Comparison of ENCODE assay signal across 8 cellular contexts in the genomic region with DNA sequence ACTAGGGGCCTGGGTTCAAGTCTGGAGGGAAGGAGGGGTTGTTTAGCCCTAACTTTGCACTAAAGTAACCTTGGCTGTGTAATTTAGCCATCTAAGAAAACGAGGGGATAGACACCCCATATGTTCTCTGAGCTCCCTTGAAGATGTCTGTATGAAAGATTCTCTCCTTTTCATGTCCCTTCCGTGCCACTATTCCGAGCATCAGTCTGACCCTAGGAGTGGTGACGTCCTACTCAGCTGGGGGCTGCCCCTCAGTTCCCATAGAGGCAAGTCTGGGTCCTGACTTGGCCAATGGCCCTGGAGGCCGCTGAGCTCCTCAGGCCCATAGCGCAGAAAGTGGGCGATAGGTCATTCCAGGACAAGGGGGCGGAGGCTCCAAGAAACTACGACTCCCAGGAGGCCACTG. TPM values are rescaled to one million over a fixed set of nuclear protein-coding genes. Genes with fewer than 3 reads are reported as not detected.
DNase-seq lines count a peak whose midpoint lies in the region; ATAC-seq, FAIRE-seq and TF ChIP-seq lines count a peak whose summit lies in the region.

No MANE protein-coding gene starts in this region.

- H3K9me3 ChIP-seq in gastroesophageal sphincter (no peaks in the 10 kb centered on the region), skeletal muscle tissue (ENCODE audit: control insufficient read depth in 3 of 3, low read length in 3 of 3) (no peaks in the 10 kb centered on the region)

- TF ChIP-seq CTCF in WTC11 (IDR thresholded peaks at IDR 0.05) (no peak), gastroesophageal sphincter (IDR thresholded peaks at IDR 0.05) (no peak)

- H3K36me3 ChIP-seq in gastroesophageal sphincter (no peaks in the 10 kb centered on the region), skeletal muscle tissue (ENCODE audit: control insufficient read depth in 3 of 3, insufficient read depth in 3 of 3, low read length in 3 of 3) (no peaks in the 10 kb centered on the region)

- peak overlapping the region; percentile 94 for H3K27ac Mint-ChIP-seq in WTC11

- peak; percentile 17; the same call in 1 of the 2 replicates for TF ChIP-seq POLR2A in H54 (IDR thresholded peaks at IDR 0.05; ENCODE audit: low read depth, low read length)
- no peak for TF ChIP-seq POLR2A in gastroesophageal sphincter (IDR thresholded peaks at IDR 0.05)

- TF ChIP-seq EP300 in gastroesophageal sphincter (IDR thresholded peaks at IDR 0.05) = no peak

- no peaks in the 10 kb centered on the region for H3K9me3 Mint-ChIP-seq in WTC11

- ATAC-seq in WTC11 (no peak), gastroesophageal sphincter (no peak), GM19452 (IDR thresholded peaks at IDR 0.05; ENCODE audit: unreplicated experiment) (no peak), GM19328 (IDR thresholded peaks at IDR 0.05; ENCODE audit: unreplicated experiment) (no peak), GM19455 (IDR thresholded peaks at IDR 0.05; ENCODE audit: unreplicated experiment) (no peak)

- CTCF ChIA-PET in WTC11 (lab: Charles Lee) = interaction anchor here (0.6 to 1.4 kb wide), 4 partner anchors 131 to 214 kb away, joined by 3 to 7 read pairs (median 5); partner anchors contain the start of gene INTS6

- H3K27me3 Mint-ChIP-seq in WTC11 (ENCODE audit: low read depth) = no peaks in the 10 kb centered on the region

- H3K9ac ChIP-seq in skeletal muscle tissue (ENCODE audit: low read depth in 1 of 3, low read length in 3 of 3) = peak overlapping the region; percentile 55 to 82 (median 63)

- H3K4me3 ChIP-seq in gastroesophageal sphincter (peak overlapping the region; percentile 28 to 72), skeletal muscle tissue (ENCODE audit: low read length in 3 of 3) (peak overlapping the region; percentile 71 to 84 (median 82))

- H3K4me1 Mint-ChIP-seq in WTC11 = peaks cover 38% of the 10 kb centered on the region

- DNase-seq in H54 (ENCODE audit: insufficient read length, low spot score) (no peak), WTC11 (ENCODE audit: low spot score) (no peak), glomerular visceral epithelial cell (ENCODE audit: extremely low spot score) (no peak)

- no peak for FAIRE-seq in H54 (lab: Jason Lieb, UNC)

- H3K4me1 ChIP-seq in gastroesophageal sphincter (peaks cover 0 to 29% (median 4%) of the 10 kb centered on the region in 3 donors), skeletal muscle tissue (ENCODE audit: control insufficient read depth in 3 of 3, insufficient read depth in 3 of 3, low read length in 3 of 3) (peaks cover 7 to 15% (median 15%) of the 10 kb centered on the region in 3 donors)

- H3K27ac ChIP-seq in gastroesophageal sphincter (peak overlapping the region; percentile 85 to 96 (median 92)), skeletal muscle tissue (ENCODE audit: low read depth, low read length) (peak overlapping the region; percentile 84)

- WGBS in gastroesophageal sphincter (ENCODE audit: low coverage in 1 of 2), 2 donors = 0 to 13% methylated on average over 1 to 2 of the region's 9 CpGs

- POLR2A ChIA-PET in WTC11 (lab: Charles Lee) = interaction anchor here (0.6 to 1.2 kb wide), 3 partner anchors 63 to 185 kb away, joined by 3 to 9 read pairs (median 3); partner anchors contain the start of gene INTS6

- peak overlapping the region; percentile 93 for H3K4me3 Mint-ChIP-seq in WTC11

- H3K27me3 ChIP-seq in gastroesophageal sphincter (no peaks in the 10 kb centered on the region), skeletal muscle tissue (ENCODE audit: control insufficient read depth in 3 of 3, insufficient read depth in 3 of 3, low read length in 3 of 3) (no peaks in the 10 kb centered on the region)

- H3K36me3 Mint-ChIP-seq in WTC11 = no peaks in the 10 kb centered on the region

TF ChIP-seq in WTC11, 78 proteins besides CTCF, POLR2A, EP300 and RAD21:
- TF ChIP-seq MAX (CRISPR knock-in tag; IDR thresholded peaks at IDR 0.05) (0 out of 2 replicates have a peak, but pooled peaks have one; percentile 4), MLX (CRISPR knock-in tag; IDR thresholded peaks at IDR 0.05) (no peak)
- TF ChIP-seq, protein P1, sequence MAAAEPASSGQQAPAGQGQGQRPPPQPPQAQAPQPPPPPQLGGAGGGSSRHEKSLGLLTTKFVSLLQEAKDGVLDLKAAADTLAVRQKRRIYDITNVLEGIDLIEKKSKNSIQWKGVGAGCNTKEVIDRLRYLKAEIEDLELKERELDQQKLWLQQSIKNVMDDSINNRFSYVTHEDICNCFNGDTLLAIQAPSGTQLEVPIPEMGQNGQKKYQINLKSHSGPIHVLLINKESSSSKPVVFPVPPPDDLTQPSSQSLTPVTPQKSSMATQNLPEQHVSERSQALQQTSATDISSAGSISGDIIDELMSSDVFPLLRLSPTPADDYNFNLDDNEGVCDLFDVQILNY (CRISPR knock-in tag; IDR thresholded peaks at IDR 0.05) = peak; percentile 39; the same call in 1 of the 2 replicates

RNA-seq across cellular contexts. Expression of gene WDFY2, which starts 0.8 kb away (rescaled TPM):
- total RNA-seq in WTC11 (2021) = 22.6 to 25.7 TPM (median 23.7 TPM) in 3 replicates
- 10 to 100 TPM in 2 of 4 donors, 1 to 10 TPM in 2; 5.2 to 11.5 (median 8.5) TPM for total RNA-seq in gastroesophageal sphincter
- total RNA-seq in skeletal muscle tissue = 6.8 TPM
